ENCODE assay signal across 23 cellular contexts in the genomic region with DNA sequence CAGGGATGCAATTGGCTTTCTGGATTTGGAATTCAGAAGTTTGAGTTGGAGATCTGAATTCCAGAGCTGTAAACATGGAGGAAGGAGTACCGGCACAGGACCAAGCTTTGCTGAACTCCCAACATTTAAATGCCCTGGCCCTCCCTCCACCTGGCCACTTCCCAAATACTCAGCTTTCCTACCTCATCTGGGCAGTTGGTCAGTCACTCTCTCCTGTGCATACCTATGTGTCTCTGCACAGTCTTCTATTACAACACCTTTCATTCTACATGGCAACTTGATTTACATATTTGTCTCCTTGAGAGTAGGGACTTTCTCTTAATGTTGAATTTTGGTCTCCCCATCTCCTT.
"Had no signal": no experiment of that assay in that cellular context is flagged by ENCODE, and none has a peak within 500 bp of the region (broad histone marks: within the 10 kb centered on the region; RNA-seq: fewer than 3 reads in every experiment).

No MANE protein-coding gene starts in this region.

- DNase-seq: colonic mucosa; effector CD8-positive, alpha-beta T cell; heart right ventricle; hypothalamus; mammary epithelial cell; naive thymus-derived CD4-positive, alpha-beta T cell; nucleus accumbens; right lobe of liver; stimulated activated CD4-positive, alpha-beta T cell treated with anti-CD3 and anti-CD28 coated beads, Interleukin-4, amount 100 ng/mL, for 1 hour; stimulated activated CD8-positive, alpha-beta memory T cell treated with anti-CD3 and anti-CD28 coated beads, Interleukin-4, amount 100 ng/mL, for 48 hours; stimulated activated naive CD8-positive, alpha-beta T cell treated with anti-CD3 and anti-CD28 coated beads, Interleukin-15, Interleukin-2, amounts not matched to agents 100 U/mL and 50 U/mL, for 24 hours; thyroid gland; upper lobe of left lung; uterus had no signal

- H3K36me3 Mint-ChIP-seq: naive thymus-derived CD4-positive, alpha-beta T cell; stimulated activated effector memory CD8-positive, alpha-beta T cell treated with anti-CD3 and anti-CD28 coated beads, Interleukin-12 subunit alpha, Interleukin-12 subunit beta, amount 100 ng/mL, for 72 hours had no signal

- H3K27ac Mint-ChIP-seq: stimulated activated effector memory CD8-positive, alpha-beta T cell treated with anti-CD3 and anti-CD28 coated beads, Interleukin-12 subunit alpha, Interleukin-12 subunit beta, amount 100 ng/mL, for 72 hours had no signal

- H3K79me2 ChIP-seq: parathyroid adenoma had no signal

- H2AFZ ChIP-seq: parathyroid adenoma had no signal

- H3K36me3 ChIP-seq: colonic mucosa, heart right ventricle, prostate gland, right lobe of liver, suprapubic skin, thyroid gland, upper lobe of left lung, uterus had no signal

- FAIRE-seq: endometrium, frontal cortex, islet of Langerhans had no signal

- H3K4me3 Mint-ChIP-seq: naive thymus-derived CD4-positive, alpha-beta T cell; stimulated activated effector memory CD8-positive, alpha-beta T cell treated with anti-CD3 and anti-CD28 coated beads, Interleukin-12 subunit alpha, Interleukin-12 subunit beta, amount 100 ng/mL, for 72 hours had no signal

- H3K27ac ChIP-seq: colonic mucosa, parathyroid adenoma, prostate gland, right lobe of liver, suprapubic skin, thyroid gland, upper lobe of left lung, uterus had no signal

- H3K9me3 Mint-ChIP-seq: naive thymus-derived CD4-positive, alpha-beta T cell; stimulated activated effector memory CD8-positive, alpha-beta T cell treated with anti-CD3 and anti-CD28 coated beads, Interleukin-12 subunit alpha, Interleukin-12 subunit beta, amount 100 ng/mL, for 72 hours had no signal

- H3K4me1 ChIP-seq: colonic mucosa, parathyroid adenoma, prostate gland, right lobe of liver, uterus had no signal

- H3K9me3 ChIP-seq: colonic mucosa, heart right ventricle, prostate gland, right lobe of liver, suprapubic skin, thyroid gland, upper lobe of left lung, uterus had no signal

- H3K27me3 Mint-ChIP-seq: naive thymus-derived CD4-positive, alpha-beta T cell had no signal

- ATAC-seq: esophagus mucosa; heart right ventricle; left lobe of liver; naive thymus-derived CD4-positive, alpha-beta T cell; right lobe of liver; stimulated activated effector memory CD8-positive, alpha-beta T cell treated with anti-CD3 and anti-CD28 coated beads, Interleukin-12 subunit alpha, Interleukin-12 subunit beta, amount 100 ng/mL, for 72 hours; stimulated activated naive CD8-positive, alpha-beta T cell treated with anti-CD3 and anti-CD28 coated beads, Interleukin-15, Interleukin-2, amounts not matched to agents 100 U/mL and 50 U/mL, for 24 hours had no signal

- H3K27me3 ChIP-seq: colonic mucosa, heart right ventricle, right lobe of liver, suprapubic skin, thyroid gland, upper lobe of left lung, uterus had no signal

- H3K4me3 ChIP-seq: colonic mucosa, heart right ventricle, prostate gland, right lobe of liver, suprapubic skin, thyroid gland, upper lobe of left lung, uterus had no signal

- H3K9ac ChIP-seq: parathyroid adenoma had no signal
